ENCODE assay signal across 1 cellular context in the genomic region with DNA sequence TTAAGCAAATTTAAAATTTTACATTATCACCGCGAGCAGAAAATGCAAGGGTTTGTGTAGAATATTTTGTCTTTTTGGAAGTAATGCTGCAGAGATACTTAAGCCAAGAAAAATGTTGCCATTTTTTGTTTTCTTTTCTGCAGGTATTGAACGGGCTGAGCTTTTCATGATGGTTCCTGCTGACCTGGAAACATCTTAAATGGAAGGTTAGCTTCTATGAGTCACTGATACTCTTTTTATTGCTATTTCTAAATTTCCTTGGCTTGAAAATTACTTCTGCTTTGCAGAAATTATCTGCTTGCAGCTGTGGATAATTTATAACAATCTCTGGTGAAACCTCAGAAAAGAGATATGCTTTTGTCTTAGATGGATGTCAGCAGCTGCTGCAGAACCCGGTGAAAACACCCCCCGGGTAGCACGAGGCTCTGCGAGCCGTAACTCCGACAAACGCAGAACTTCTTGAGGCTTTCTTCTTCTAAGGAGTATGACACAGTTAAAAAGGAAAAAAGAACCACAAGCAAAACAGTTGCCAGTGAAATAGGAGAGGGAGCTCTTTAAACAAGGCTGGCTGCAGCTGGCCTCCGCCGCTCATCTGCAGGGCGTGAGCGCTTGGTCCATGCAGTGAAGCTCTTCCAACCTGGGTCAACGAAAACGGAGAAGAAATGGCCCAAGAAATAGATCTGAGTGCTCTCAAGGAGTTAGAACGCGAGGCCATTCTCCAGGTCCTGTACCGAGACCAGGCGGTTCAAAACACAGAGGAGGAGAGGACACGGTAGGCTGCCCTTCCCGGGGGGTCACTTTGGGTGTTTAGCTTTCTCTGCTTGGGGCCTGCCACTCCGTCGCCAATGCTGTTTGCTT.
TF ChIP-seq lines count a peak whose summit lies in the region.

No MANE protein-coding gene starts in this region.

TF ChIP-seq in GM23338, 12 proteins besides CTCF, POLR2A, EP300 and RAD21 (continued from another document):
- TF ChIP-seq REST (IDR thresholded peaks at IDR 0.05; ENCODE audit: unreplicated experiment) = no peak
- TF ChIP-seq, protein P1, sequence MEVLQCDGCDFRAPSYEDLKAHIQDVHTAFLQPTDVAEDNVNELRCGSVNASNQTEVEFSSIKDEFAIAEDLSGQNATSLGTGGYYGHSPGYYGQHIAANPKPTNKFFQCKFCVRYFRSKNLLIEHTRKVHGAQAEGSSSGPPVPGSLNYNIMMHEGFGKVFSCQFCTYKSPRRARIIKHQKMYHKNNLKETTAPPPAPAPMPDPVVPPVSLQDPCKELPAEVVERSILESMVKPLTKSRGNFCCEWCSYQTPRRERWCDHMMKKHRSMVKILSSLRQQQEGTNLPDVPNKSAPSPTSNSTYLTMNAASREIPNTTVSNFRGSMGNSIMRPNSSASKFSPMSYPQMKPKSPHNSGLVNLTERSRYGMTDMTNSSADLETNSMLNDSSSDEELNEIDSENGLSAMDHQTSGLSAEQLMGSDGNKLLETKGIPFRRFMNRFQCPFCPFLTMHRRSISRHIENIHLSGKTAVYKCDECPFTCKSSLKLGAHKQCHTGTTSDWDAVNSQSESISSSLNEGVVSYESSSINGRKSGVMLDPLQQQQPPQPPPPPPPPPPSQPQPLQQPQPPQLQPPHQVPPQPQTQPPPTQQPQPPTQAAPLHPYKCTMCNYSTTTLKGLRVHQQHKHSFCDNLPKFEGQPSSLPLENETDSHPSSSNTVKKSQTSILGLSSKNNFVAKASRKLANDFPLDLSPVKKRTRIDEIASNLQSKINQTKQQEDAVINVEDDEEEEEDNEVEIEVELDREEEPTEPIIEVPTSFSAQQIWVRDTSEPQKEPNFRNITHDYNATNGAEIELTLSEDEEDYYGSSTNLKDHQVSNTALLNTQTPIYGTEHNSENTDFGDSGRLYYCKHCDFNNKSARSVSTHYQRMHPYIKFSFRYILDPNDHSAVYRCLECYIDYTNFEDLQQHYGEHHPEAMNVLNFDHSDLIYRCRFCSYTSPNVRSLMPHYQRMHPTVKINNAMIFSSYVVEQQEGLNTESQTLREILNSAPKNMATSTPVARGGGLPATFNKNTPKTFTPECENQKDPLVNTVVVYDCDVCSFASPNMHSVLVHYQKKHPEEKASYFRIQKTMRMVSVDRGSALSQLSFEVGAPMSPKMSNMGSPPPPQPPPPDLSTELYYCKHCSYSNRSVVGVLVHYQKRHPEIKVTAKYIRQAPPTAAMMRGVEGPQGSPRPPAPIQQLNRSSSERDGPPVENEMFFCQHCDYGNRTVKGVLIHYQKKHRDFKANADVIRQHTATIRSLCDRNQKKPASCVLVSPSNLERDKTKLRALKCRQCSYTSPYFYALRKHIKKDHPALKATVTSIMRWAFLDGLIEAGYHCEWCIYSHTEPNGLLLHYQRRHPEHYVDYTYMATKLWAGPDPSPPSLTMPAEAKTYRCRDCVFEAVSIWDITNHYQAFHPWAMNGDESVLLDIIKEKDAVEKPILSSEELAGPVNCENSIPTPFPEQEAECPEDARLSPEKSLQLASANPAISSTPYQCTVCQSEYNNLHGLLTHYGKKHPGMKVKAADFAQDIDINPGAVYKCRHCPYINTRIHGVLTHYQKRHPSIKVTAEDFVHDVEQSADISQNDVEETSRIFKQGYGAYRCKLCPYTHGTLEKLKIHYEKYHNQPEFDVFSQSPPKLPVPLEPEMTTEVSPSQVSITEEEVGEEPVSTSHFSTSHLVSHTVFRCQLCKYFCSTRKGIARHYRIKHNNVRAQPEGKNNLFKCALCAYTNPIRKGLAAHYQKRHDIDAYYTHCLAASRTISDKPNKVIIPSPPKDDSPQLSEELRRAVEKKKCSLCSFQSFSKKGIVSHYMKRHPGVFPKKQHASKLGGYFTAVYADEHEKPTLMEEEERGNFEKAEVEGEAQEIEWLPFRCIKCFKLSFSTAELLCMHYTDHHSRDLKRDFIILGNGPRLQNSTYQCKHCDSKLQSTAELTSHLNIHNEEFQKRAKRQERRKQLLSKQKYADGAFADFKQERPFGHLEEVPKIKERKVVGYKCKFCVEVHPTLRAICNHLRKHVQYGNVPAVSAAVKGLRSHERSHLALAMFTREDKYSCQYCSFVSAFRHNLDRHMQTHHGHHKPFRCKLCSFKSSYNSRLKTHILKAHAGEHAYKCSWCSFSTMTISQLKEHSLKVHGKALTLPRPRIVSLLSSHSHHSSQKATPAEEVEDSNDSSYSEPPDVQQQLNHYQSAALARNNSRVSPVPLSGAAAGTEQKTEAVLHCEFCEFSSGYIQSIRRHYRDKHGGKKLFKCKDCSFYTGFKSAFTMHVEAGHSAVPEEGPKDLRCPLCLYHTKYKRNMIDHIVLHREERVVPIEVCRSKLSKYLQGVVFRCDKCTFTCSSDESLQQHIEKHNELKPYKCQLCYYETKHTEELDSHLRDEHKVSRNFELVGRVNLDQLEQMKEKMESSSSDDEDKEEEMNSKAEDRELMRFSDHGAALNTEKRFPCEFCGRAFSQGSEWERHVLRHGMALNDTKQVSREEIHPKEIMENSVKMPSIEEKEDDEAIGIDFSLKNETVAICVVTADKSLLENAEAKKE (CRISPR knock-in tag; IDR thresholded peaks at IDR 0.05) = no peak
- TF ChIP-seq POLR2AphosphoS5 (IDR thresholded peaks at IDR 0.05; ENCODE audit: low read depth) = no peak
- no peak for TF ChIP-seq ZNF331 (CRISPR knock-in tag; IDR thresholded peaks at IDR 0.05; ENCODE audit: low read depth)
- no peak for TF ChIP-seq JUNB (IDR thresholded peaks at IDR 0.05; ENCODE audit: unreplicated experiment)
- TF ChIP-seq CREB1 (CRISPR knock-in tag; IDR thresholded peaks at IDR 0.05; ENCODE audit: low read depth) = no peak
- no peak for TF ChIP-seq ETS1 (IDR thresholded peaks at IDR 0.05)
- no peak for TF ChIP-seq EZH2 (IDR thresholded peaks at IDR 0.05; ENCODE audit: low read depth, unreplicated experiment)
- TF ChIP-seq EZH2phosphoT487 (IDR thresholded peaks at IDR 0.05; ENCODE audit: unreplicated experiment) = no peak
- no peak for TF ChIP-seq ZNF114 (CRISPR knock-in tag; IDR thresholded peaks at IDR 0.05)
- TF ChIP-seq NANOG (IDR thresholded peaks at IDR 0.05; ENCODE audit: borderline replicate concordance) = no peak
